Comparison of ENCODE assay signal across 1 cellular context in genomic region chr2:27356056-27356381, GRCh38.
TF ChIP-seq lines count a peak whose summit lies in the region.

No MANE protein-coding gene starts in this region.

TF ChIP-seq in K562, 482 proteins besides CTCF, POLR2A, EP300 and RAD21 (continued from another document and continues in another):
- TF ChIP-seq REST (CRISPR knock-in tag; IDR thresholded peaks at IDR 0.05; ENCODE audit: low read depth) (0 out of 2 replicates have a peak, but pooled peaks have one; percentile 9), E4F1 (CRISPR knock-in tag; IDR thresholded peaks at IDR 0.05; ENCODE audit: borderline replicate concordance) (no peak), BRF2 (IDR thresholded peaks at IDR 0.05; ENCODE audit: borderline replicate concordance, insufficient read depth, insufficient read length) (no peak), EHMT2 (IDR thresholded peaks at IDR 0.05) (no peak), ZNF609 (CRISPR knock-in tag; IDR thresholded peaks at IDR 0.05; ENCODE audit: borderline replicate concordance) (0 out of 2 replicates have a peak, but pooled peaks have one; percentile 7), SRSF1 (IDR thresholded peaks at IDR 0.05; ENCODE audit: low read depth, low read length) (no peak), MCM2 (IDR thresholded peaks at IDR 0.05; ENCODE audit: low read depth) (no peak), CREB3 (tag; conservative IDR thresholded peaks at IDR 0.05; ENCODE audit: low read depth) (no peak), HDAC8 (tag; IDR thresholded peaks at IDR 0.05) (0 out of 2 replicates have a peak, but pooled peaks have one; percentile 14), IFI16 (CRISPR knock-in tag; IDR thresholded peaks at IDR 0.05) (no peak), ZBTB34 (CRISPR knock-in tag; IDR thresholded peaks at IDR 0.05) (no peak), HNRNPK (IDR thresholded peaks at IDR 0.05; ENCODE audit: low read depth, low read length, poor library complexity, severe bottlenecking) (no peak), JUND (IDR thresholded peaks at IDR 0.05; ENCODE audit: borderline replicate concordance, low read depth, low read length) (no peak), JUND (tag; IDR thresholded peaks at IDR 0.05; ENCODE audit: borderline replicate concordance, low read depth, low read length) (no peak), HMBOX1 (IDR thresholded peaks at IDR 0.05) (peak; percentile 92), GATAD2A (IDR thresholded peaks at IDR 0.05) (no peak), ZNF785 (CRISPR knock-in tag; IDR thresholded peaks at IDR 0.05) (no peak), AFF1 (IDR thresholded peaks at IDR 0.05; ENCODE audit: low read depth in 1 of 2, partially characterized antibody in 2 of 2) (no peak), ZNF124 (CRISPR knock-in tag; IDR thresholded peaks at IDR 0.05) (no peak), MTA1 (IDR thresholded peaks at IDR 0.05; ENCODE audit: borderline replicate concordance) (no peak), CC2D1A (IDR thresholded peaks at IDR 0.05) (no peak), MAZ (CRISPR knock-in tag; conservative IDR thresholded peaks at IDR 0.05 in 1 of 2, IDR thresholded peaks at IDR 0.05 in 1 of 2) (no peak), ZNF24 (IDR thresholded peaks at IDR 0.05) (peak; percentile 74; the same call in 1 of the 2 replicates), YY1 (IDR thresholded peaks at IDR 0.05; ENCODE audit: borderline replicate concordance in 1 of 3, control insufficient read depth in 1 of 3, extremely low read depth in 1 of 3, insufficient read depth in 3 of 3, insufficient read length in 1 of 3, insufficient replicate concordance in 2 of 3, low read depth in 1 of 3, low read length in 2 of 3) (peak in 2 of 3 experiments; percentile 13 to 68), ZNF436 (CRISPR knock-in tag; IDR thresholded peaks at IDR 0.05) (no peak), ZEB2 (IDR thresholded peaks at IDR 0.05) (no peak), ZNF175 (CRISPR knock-in tag; IDR thresholded peaks at IDR 0.05; ENCODE audit: low read depth) (no peak), TFAP4 (CRISPR knock-in tag; IDR thresholded peaks at IDR 0.05; ENCODE audit: borderline replicate concordance) (0 out of 2 replicates have a peak, but pooled peaks have one; percentile 77), MAX (CRISPR knock-in tag; IDR thresholded peaks at IDR 0.05) (no peak), ZBTB2 (IDR thresholded peaks at IDR 0.05) (no peak), THRAP3 (IDR thresholded peaks at IDR 0.05; ENCODE audit: borderline replicate concordance) (no peak), RBM17 (IDR thresholded peaks at IDR 0.05; ENCODE audit: borderline replicate concordance, low read depth, low read length) (no peak), EZH2 (IDR thresholded peaks at IDR 0.05; ENCODE audit: borderline replicate concordance, low read depth, low read length) (no peak), POLR2B (IDR thresholded peaks at IDR 0.05; ENCODE audit: low read depth, partially characterized antibody) (no peak)
